In the genomic region with DNA sequence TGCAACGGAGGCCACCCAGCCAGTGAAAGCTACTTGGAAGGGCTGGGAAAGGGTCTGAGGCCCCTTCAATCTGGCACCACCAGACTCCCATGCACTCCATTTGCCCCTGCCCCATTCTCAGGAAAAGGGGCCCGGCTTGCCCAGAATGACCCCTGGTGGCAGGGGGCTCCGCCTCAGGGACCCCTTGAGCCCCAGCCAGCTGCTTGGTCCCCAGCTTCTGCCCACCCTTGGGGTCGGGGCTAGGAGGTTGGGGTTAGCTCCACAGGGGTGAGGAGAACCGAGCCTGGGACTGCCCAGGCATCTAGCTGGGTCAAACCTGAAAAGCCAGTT, we compare ENCODE assay signal across 10 cellular contexts. TPM values are rescaled to one million over a fixed set of nuclear protein-coding genes. Genes with fewer than 3 reads are reported as not detected.
A peak's percentile ranks its signal among the peaks of the same experiment; 100 is the strongest.
DNase-seq lines count a peak whose midpoint lies in the region; ATAC-seq and TF ChIP-seq lines count a peak whose summit lies in the region.
"Had no signal": no experiment of that assay in that cellular context is flagged by ENCODE, and none has a peak within 500 bp of the region (broad histone marks: within the 10 kb centered on the region; RNA-seq: fewer than 3 reads in every experiment).

No MANE protein-coding gene starts in this region.

- no peaks in the 10 kb centered on the region for H3K36me3 ChIP-seq in mesendoderm (ENCODE audit: control insufficient read depth, insufficient read depth, low read length)
- no peaks in the 10 kb centered on the region for H3K36me3 ChIP-seq in thyroid gland

- peaks cover 9% of the 10 kb centered on the region for H3K4me1 Mint-ChIP-seq in activated CD4-positive, alpha-beta memory T cell treated with anti-CD3 and anti-CD28 coated beads, Interleukin-2, amount 10 ng/mL, durations not matched to agents 7 days and 5 days

- H3K23ac ChIP-seq in mesendoderm (ENCODE audit: low read length) = no peak overlapping the region

- H3K4me1 ChIP-seq in mesendoderm (ENCODE audit: control insufficient read depth, low read depth, low read length) (peaks cover 41% of the 10 kb centered on the region), thyroid gland (peaks cover 48 to 76% of the 10 kb centered on the region in 2 donors)

- H3K4me3 Mint-ChIP-seq in activated CD4-positive, alpha-beta memory T cell treated with anti-CD3 and anti-CD28 coated beads, Interleukin-2, amount 10 ng/mL, durations not matched to agents 7 days and 5 days = no peak overlapping the region

- no peak overlapping the region for H2AK5ac ChIP-seq in mesendoderm (ENCODE audit: low read length)

- intact Hi-C loops in thyroid gland (cut with DNase I) = no loop called here

- H3K27ac ChIP-seq in mesendoderm (ENCODE audit: low read depth, low read length) = peak overlapping the region; percentile 79
- H3K27ac ChIP-seq in thyroid gland = peak overlapping the region; percentile 27 to 86 (median 83)

- TF ChIP-seq POLR2A in thyroid gland (IDR thresholded peaks at IDR 0.05) = no peak

- no peak for DNase-seq in LNCaP clone FGC (ENCODE audit: low read depth)
- DNase-seq in choroid plexus epithelial cell (ENCODE audit: low read depth) = no peak
- no peak for DNase-seq in mesendoderm
- DNase-seq in thyroid gland = no peak
- DNase-seq in activated CD4-positive, alpha-beta memory T cell treated with anti-CD3 and anti-CD28 coated beads, Interleukin-2, amount 10 ng/mL, durations not matched to agents 7 days and 5 days = no peak
- no peak for DNase-seq in stimulated activated CD4-positive, alpha-beta T cell treated with anti-CD3 and anti-CD28 coated beads, Interleukin-4, amount 100 ng/mL, for 24 hours
- DNase-seq: activated CD4-positive, CD25-positive, alpha-beta regulatory T cell treated with anti-CD3 and anti-CD28 coated beads, Interleukin-2, amount 50 U/mL, for 72 hours; stimulated activated CD8-positive, alpha-beta memory T cell treated with anti-CD3 and anti-CD28 coated beads, Interleukin-4, amount 100 ng/mL, for 48 hours had no signal

- H3K18ac ChIP-seq in mesendoderm (ENCODE audit: low read length) = peak overlapping the region; percentile 47

- H3K9me3 ChIP-seq in thyroid gland = no peaks in the 10 kb centered on the region

- no CpG with 5 or more reads among the region's 5 CpGs for WGBS in mesendoderm (ENCODE audit: extremely low coverage, insufficient coverage, low lambda C conversion rate)
- 100% methylated on average over 1 of the region's 5 CpGs; no CpG with 5 or more reads in 1 of the 2 donors for WGBS in thyroid gland, 2 donors

- CTCF ChIA-PET in activated CD4-positive, alpha-beta memory T cell treated with anti-CD3 and anti-CD28 coated beads, Interleukin-2, amount 10 ng/mL, durations not matched to agents 7 days and 5 days (lab: Charles Lee) = no interaction called here

- no peaks in the 10 kb centered on the region for H3K27me3 ChIP-seq in mesendoderm (ENCODE audit: insufficient read depth, low read length, poor library complexity)
- no peaks in the 10 kb centered on the region for H3K27me3 ChIP-seq in thyroid gland

- H4K5ac ChIP-seq in mesendoderm (ENCODE audit: low read length) = no peak overlapping the region

- no peaks in the 10 kb centered on the region for H3K9me3 Mint-ChIP-seq in activated CD4-positive, alpha-beta memory T cell treated with anti-CD3 and anti-CD28 coated beads, Interleukin-2, amount 10 ng/mL, durations not matched to agents 7 days and 5 days
- H3K9me3 Mint-ChIP-seq: dendritic cell treated with granulocyte-macrophage colony-stimulating factor and Interleukin-4, amounts not matched to agents 40 ng/mL and 50 ng/mL, for 4 days had no signal

- ATAC-seq in GM19395 (IDR thresholded peaks at IDR 0.05; ENCODE audit: unreplicated experiment) = no peak

- H3K27me3 Mint-ChIP-seq in activated CD4-positive, alpha-beta memory T cell treated with anti-CD3 and anti-CD28 coated beads, Interleukin-2, amount 10 ng/mL, durations not matched to agents 7 days and 5 days = peaks cover 41% of the 10 kb centered on the region

- peak overlapping the region; percentile 87 for H3K56ac ChIP-seq in mesendoderm (ENCODE audit: low read length)

- H3K4me3 ChIP-seq in LNCaP clone FGC (ENCODE audit: low read depth, low read length) (peak overlapping the region; percentile 76), choroid plexus epithelial cell (ENCODE audit: low read depth, low read length) (peak overlapping the region; percentile 70), mesendoderm (ENCODE audit: low read length) (no peak overlapping the region), thyroid gland (replicated peaks in 1 of 3) (peak overlapping the region in 1 of 3 donors; percentile 66)

- H3K79me2 ChIP-seq in mesendoderm (ENCODE audit: control insufficient read depth, insufficient read depth, low read length) = peaks cover 31% of the 10 kb centered on the region

- peak overlapping the region; percentile 65 for H2BK5ac ChIP-seq in mesendoderm (ENCODE audit: low read length)

- no peak overlapping the region for H2BK15ac ChIP-seq in mesendoderm (replicated peaks; ENCODE audit: low read depth)

- H3K4me2 ChIP-seq in mesendoderm (ENCODE audit: low read length) = peak overlapping the region; percentile 67

- H3K27ac Mint-ChIP-seq in activated CD4-positive, alpha-beta memory T cell treated with anti-CD3 and anti-CD28 coated beads, Interleukin-2, amount 10 ng/mL, durations not matched to agents 7 days and 5 days = no peak overlapping the region
- H3K27ac Mint-ChIP-seq: dendritic cell treated with granulocyte-macrophage colony-stimulating factor and Interleukin-4, amounts not matched to agents 40 ng/mL and 50 ng/mL, for 4 days had no signal

- H3K36me3 Mint-ChIP-seq in activated CD4-positive, alpha-beta memory T cell treated with anti-CD3 and anti-CD28 coated beads, Interleukin-2, amount 10 ng/mL, durations not matched to agents 7 days and 5 days (ENCODE audit: low read depth) = no peaks in the 10 kb centered on the region

- POLR2A ChIA-PET in activated CD4-positive, alpha-beta memory T cell treated with anti-CD3 and anti-CD28 coated beads, Interleukin-2, amount 10 ng/mL, durations not matched to agents 7 days and 5 days (lab: Charles Lee) = interaction anchor here (0.6 to 1.1 kb wide), 2 partner anchors 15 to 23 kb away, joined by 3 read pairs; no protein-coding TSS in a partner anchor

- H3K9ac ChIP-seq in mesendoderm (ENCODE audit: low read length) = peak overlapping the region; percentile 92

- peaks cover 34% of the 10 kb centered on the region for H3K79me1 ChIP-seq in mesendoderm (ENCODE audit: low read length)

- TF ChIP-seq CTCF in LNCaP clone FGC (IDR thresholded peaks at IDR 0.05; ENCODE audit: control insufficient read depth, extremely low read depth, insufficient read depth) = no peak
- TF ChIP-seq CTCF in choroid plexus epithelial cell (conservative IDR thresholded peaks at IDR 0.05; ENCODE audit: low read depth, low read length) = no peak
- TF ChIP-seq CTCF in thyroid gland (IDR thresholded peaks at IDR 0.05) = no peak

- H2BK120ac ChIP-seq in mesendoderm (ENCODE audit: low read depth, low read length) = no peak overlapping the region

- no peak overlapping the region for H4K8ac ChIP-seq in mesendoderm (ENCODE audit: low read depth, low read length)

- H3K4ac ChIP-seq in mesendoderm (ENCODE audit: low read depth, low read length) = peak overlapping the region; percentile 6

RNA-seq across cellular contexts. Expression of a gene that starts 1.3 kb away (rescaled TPM):
- 95.5 TPM for polyA plus RNA-seq in mesendoderm (2013, experiment 1 of 2)
- polyA plus RNA-seq in mesendoderm (2013, experiment 2 of 2) = 92.6 TPM
- total RNA-seq in thyroid gland = 10 to 100 TPM; 20.4 to 35.4 (median 28.4) TPM
- under 1 TPM; 0.18 to 0.23 TPM for total RNA-seq in activated CD4-positive, alpha-beta memory T cell treated with anti-CD3 and anti-CD28 coated beads, Interleukin-2, amount 10 ng/mL, durations not matched to agents 7 days and 5 days

RNA-seq across cellular contexts. Expression of a gene that starts 6.8 kb away (rescaled TPM):
- polyA plus RNA-seq in mesendoderm (2013, experiment 1 of 2) = 60.2 TPM
- polyA plus RNA-seq in mesendoderm (2013, experiment 2 of 2) = 62.3 TPM
- 100 to 1,000 TPM in 2 of 4 donors, 10 to 100 TPM in 2; 75.8 to 150 (median 104) TPM for total RNA-seq in thyroid gland
- total RNA-seq in activated CD4-positive, alpha-beta memory T cell treated with anti-CD3 and anti-CD28 coated beads, Interleukin-2, amount 10 ng/mL, durations not matched to agents 7 days and 5 days = 10 to 100 TPM; 59.9 to 64.3 TPM

RNA-seq across cellular contexts. Expression of a gene that starts 17.5 kb away (rescaled TPM):
- 46.6 TPM for polyA plus RNA-seq in mesendoderm (2013, experiment 1 of 2)
- polyA plus RNA-seq in mesendoderm (2013, experiment 2 of 2) = 45.1 TPM
- 10 to 100 TPM; 16.1 to 53.6 (median 34.8) TPM for total RNA-seq in thyroid gland
- total RNA-seq in activated CD4-positive, alpha-beta memory T cell treated with anti-CD3 and anti-CD28 coated beads, Interleukin-2, amount 10 ng/mL, durations not matched to agents 7 days and 5 days = 10 to 100 TPM; 29.7 to 33.4 TPM

RNA-seq across cellular contexts. Expression of a gene that starts 17.8 kb away (rescaled TPM):
- 40.6 TPM for polyA plus RNA-seq in mesendoderm (2013, experiment 1 of 2)
- 41.4 TPM for polyA plus RNA-seq in mesendoderm (2013, experiment 2 of 2)
- total RNA-seq in thyroid gland = 1 to 10 TPM; 3.5 to 6.7 (median 4.6) TPM
- total RNA-seq in activated CD4-positive, alpha-beta memory T cell treated with anti-CD3 and anti-CD28 coated beads, Interleukin-2, amount 10 ng/mL, durations not matched to agents 7 days and 5 days = 10 to 100 TPM; 27.6 to 31.1 TPM

Comparison
In these comparisons a context has a peak if more than half of its experiments do, and no peak if none do; other contexts are left out.
1. RNA of a gene that starts 1.3 kb away (total RNA-seq): 20.4 to 35.4 TPM in thyroid gland; 0.18 to 0.23 TPM in activated CD4-positive, alpha-beta memory T cell treated with anti-CD3 and anti-CD28 coated beads, Interleukin-2, amount 10 ng/mL, durations not matched to agents 7 days and 5 days; every median in the first group is over 10 times any median in the second.